ENCODE assay signal across 21 cellular contexts in genomic region chr5:52682492-52682891, GRCh38.
"Had no signal": no experiment of that assay in that cellular context is flagged by ENCODE, and none has a peak within 500 bp of the region (broad histone marks: within the 10 kb centered on the region; RNA-seq: fewer than 3 reads in every experiment).

No MANE protein-coding gene starts in this region.

- H3K4me3 Mint-ChIP-seq: dendritic cell treated with granulocyte-macrophage colony-stimulating factor and Interleukin-4, amounts not matched to agents 40 ng/mL and 50 ng/mL, for 4 days; mesothelial cell of epicardium; natural killer cell had no signal

- H3K9me3 Mint-ChIP-seq: dendritic cell treated with granulocyte-macrophage colony-stimulating factor and Interleukin-4, amounts not matched to agents 40 ng/mL and 50 ng/mL, for 4 days had no signal

- H3K4me3 ChIP-seq: heart left ventricle, psoas muscle, sigmoid colon, skin epidermis, stomach had no signal

- H3K36me3 ChIP-seq: heart left ventricle, sigmoid colon, stomach had no signal

- H3K36me3 Mint-ChIP-seq: mesothelial cell of epicardium, natural killer cell had no signal

- DNase-seq: cerebellar nuclear complex; erythroblast; foreskin keratinocyte; heart left ventricle; hippocampal formation; mammary epithelial cell; natural killer cell; sigmoid colon; stimulated activated CD4-positive, alpha-beta T cell treated with anti-CD3 and anti-CD28 coated beads, Interleukin-2, amount 100 ng/mL, for 24 hours; stimulated activated naive CD4-positive, alpha-beta T cell; stomach; substantia nigra; trophoblast cell had no signal

- ATAC-seq: foreskin keratinocyte, heart left ventricle, left lobe of liver, natural killer cell, psoas muscle had no signal

- H3K27ac Mint-ChIP-seq: dendritic cell treated with granulocyte-macrophage colony-stimulating factor and Interleukin-4, amounts not matched to agents 40 ng/mL and 50 ng/mL, for 4 days; mesothelial cell of epicardium; natural killer cell had no signal

- H3K27me3 ChIP-seq: heart left ventricle, sigmoid colon, stomach had no signal

- H3K4me1 Mint-ChIP-seq: mesothelial cell of epicardium, natural killer cell had no signal

- H3K27ac ChIP-seq: foreskin keratinocyte, heart left ventricle, psoas muscle, sigmoid colon, skin epidermis, stomach had no signal

- H3K4me1 ChIP-seq: foreskin keratinocyte, heart left ventricle, psoas muscle, stomach had no signal

- FAIRE-seq: colon, endothelial cell of umbilical vein, islet of Langerhans had no signal

- H3K9me3 ChIP-seq: heart left ventricle, psoas muscle, sigmoid colon, stomach had no signal

- H3K27me3 Mint-ChIP-seq: dendritic cell treated with granulocyte-macrophage colony-stimulating factor and Interleukin-4, amounts not matched to agents 40 ng/mL and 50 ng/mL, for 4 days had no signal
